1 cellular context compared by ENCODE assay signal in the genomic region with DNA sequence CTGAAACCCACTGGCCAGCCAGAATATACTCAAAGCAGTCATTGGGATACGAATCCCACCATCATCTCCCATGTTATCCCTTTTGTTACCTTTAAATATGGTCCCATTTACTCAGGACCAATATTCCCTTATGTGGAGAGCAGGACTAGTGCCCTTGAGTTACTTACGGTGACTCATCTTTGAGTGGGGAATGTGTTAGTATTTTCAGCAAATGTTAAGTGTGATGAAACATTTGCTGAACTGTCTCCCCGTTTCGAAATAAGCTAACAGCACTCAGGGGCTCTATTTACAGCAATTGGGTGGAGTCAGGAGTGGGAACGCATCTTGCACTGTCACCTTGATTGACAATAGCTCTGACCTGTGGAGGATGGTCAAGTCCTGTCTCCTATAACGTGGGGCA.
TF ChIP-seq lines count a peak whose summit lies in the region.

No MANE protein-coding gene starts in this region.

TF ChIP-seq in K562, 482 proteins besides CTCF, POLR2A, EP300 and RAD21 (continued from another document and continues in another):
- TF ChIP-seq, protein P1, sequence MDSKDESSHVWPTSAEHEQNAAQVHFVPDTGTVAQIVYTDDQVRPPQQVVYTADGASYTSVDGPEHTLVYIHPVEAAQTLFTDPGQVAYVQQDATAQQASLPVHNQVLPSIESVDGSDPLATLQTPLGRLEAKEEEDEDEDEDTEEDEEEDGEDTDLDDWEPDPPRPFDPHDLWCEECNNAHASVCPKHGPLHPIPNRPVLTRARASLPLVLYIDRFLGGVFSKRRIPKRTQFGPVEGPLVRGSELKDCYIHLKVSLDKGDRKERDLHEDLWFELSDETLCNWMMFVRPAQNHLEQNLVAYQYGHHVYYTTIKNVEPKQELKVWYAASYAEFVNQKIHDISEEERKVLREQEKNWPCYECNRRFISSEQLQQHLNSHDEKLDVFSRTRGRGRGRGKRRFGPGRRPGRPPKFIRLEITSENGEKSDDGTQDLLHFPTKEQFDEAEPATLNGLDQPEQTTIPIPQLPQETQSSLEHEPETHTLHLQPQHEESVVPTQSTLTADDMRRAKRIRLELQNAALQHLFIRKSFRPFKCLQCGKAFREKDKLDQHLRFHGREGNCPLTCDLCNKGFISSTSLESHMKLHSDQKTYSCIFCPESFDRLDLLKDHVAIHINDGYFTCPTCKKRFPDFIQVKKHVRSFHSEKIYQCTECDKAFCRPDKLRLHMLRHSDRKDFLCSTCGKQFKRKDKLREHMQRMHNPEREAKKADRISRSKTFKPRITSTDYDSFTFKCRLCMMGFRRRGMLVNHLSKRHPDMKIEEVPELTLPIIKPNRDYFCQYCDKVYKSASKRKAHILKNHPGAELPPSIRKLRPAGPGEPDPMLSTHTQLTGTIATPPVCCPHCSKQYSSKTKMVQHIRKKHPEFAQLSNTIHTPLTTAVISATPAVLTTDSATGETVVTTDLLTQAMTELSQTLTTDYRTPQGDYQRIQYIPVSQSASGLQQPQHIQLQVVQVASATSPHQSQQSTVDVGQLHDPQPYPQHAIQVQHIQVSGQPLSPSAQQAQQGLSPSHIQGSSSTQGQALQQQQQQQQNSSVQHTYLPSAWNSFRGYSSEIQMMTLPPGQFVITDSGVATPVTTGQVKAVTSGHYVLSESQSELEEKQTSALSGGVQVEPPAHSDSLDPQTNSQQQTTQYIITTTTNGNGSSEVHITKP (IDR thresholded peaks at IDR 0.05; ENCODE audit: partially characterized antibody), result no peak
- TF ChIP-seq RBM17 (IDR thresholded peaks at IDR 0.05; ENCODE audit: borderline replicate concordance, low read depth, low read length), result no peak
- no peak for TF ChIP-seq TCF7L2 (IDR thresholded peaks at IDR 0.05; ENCODE audit: low read depth, low read length)
- TF ChIP-seq MTA1 (IDR thresholded peaks at IDR 0.05; ENCODE audit: borderline replicate concordance), result 0 out of 2 replicates have a peak, but pooled peaks have one; percentile 32
- TF ChIP-seq GTF2F1 (IDR thresholded peaks at IDR 0.05; ENCODE audit: low read depth, low read length), result no peak
- no peak for TF ChIP-seq ZNF583 (CRISPR knock-in tag; IDR thresholded peaks at IDR 0.05)
- no peak for TF ChIP-seq ZFP36 (IDR thresholded peaks at IDR 0.05; ENCODE audit: low read depth, low read length, partially characterized antibody)
- TF ChIP-seq C11orf30 (IDR thresholded peaks at IDR 0.05; ENCODE audit: low read depth), result peak; percentile 48; the same call in 1 of the 2 replicates
- peak; percentile 12; the same call in 1 of the 2 replicates for TF ChIP-seq ZBTB17 (CRISPR knock-in tag; IDR thresholded peaks at IDR 0.05)
- TF ChIP-seq ZNF75A (CRISPR knock-in tag; IDR thresholded peaks at IDR 0.05), result no peak
- no peak for TF ChIP-seq TFE3 (CRISPR knock-in tag; IDR thresholded peaks at IDR 0.05)
- no peak for TF ChIP-seq KLF1 (tag; IDR thresholded peaks at IDR 0.05)
- TF ChIP-seq ZNF121 (CRISPR knock-in tag; conservative IDR thresholded peaks at IDR 0.05), result no peak
- TF ChIP-seq U2AF2 (optimal IDR thresholded peaks at IDR 0.05; ENCODE audit: low read depth, low read length), result no peak
- no peak for TF ChIP-seq KAT2B (IDR thresholded peaks at IDR 0.05; ENCODE audit: low read depth, low read length)
- no peak for TF ChIP-seq ZBED1 (IDR thresholded peaks at IDR 0.05)
- TF ChIP-seq SMARCE1 (IDR thresholded peaks at IDR 0.05), result no peak
- TF ChIP-seq, protein P2, sequence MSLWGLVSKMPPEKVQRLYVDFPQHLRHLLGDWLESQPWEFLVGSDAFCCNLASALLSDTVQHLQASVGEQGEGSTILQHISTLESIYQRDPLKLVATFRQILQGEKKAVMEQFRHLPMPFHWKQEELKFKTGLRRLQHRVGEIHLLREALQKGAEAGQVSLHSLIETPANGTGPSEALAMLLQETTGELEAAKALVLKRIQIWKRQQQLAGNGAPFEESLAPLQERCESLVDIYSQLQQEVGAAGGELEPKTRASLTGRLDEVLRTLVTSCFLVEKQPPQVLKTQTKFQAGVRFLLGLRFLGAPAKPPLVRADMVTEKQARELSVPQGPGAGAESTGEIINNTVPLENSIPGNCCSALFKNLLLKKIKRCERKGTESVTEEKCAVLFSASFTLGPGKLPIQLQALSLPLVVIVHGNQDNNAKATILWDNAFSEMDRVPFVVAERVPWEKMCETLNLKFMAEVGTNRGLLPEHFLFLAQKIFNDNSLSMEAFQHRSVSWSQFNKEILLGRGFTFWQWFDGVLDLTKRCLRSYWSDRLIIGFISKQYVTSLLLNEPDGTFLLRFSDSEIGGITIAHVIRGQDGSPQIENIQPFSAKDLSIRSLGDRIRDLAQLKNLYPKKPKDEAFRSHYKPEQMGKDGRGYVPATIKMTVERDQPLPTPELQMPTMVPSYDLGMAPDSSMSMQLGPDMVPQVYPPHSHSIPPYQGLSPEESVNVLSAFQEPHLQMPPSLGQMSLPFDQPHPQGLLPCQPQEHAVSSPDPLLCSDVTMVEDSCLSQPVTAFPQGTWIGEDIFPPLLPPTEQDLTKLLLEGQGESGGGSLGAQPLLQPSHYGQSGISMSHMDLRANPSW (CRISPR knock-in tag; IDR thresholded peaks at IDR 0.05), result no peak
- TF ChIP-seq SIX5 (IDR thresholded peaks at IDR 0.05; ENCODE audit: borderline replicate concordance in 1 of 2, insufficient read depth in 1 of 2, low read depth in 1 of 2, low read length in 2 of 2), result no peak
- TF ChIP-seq PBX2 (CRISPR knock-in tag; IDR thresholded peaks at IDR 0.05; ENCODE audit: low read depth), result no peak
- TF ChIP-seq PBX2 (tag; conservative IDR thresholded peaks at IDR 0.05; ENCODE audit: low read depth), result peak; percentile 69
- TF ChIP-seq ZNF778 (CRISPR knock-in tag; IDR thresholded peaks at IDR 0.05), result no peak
- TF ChIP-seq BRCA1 (IDR thresholded peaks at IDR 0.05), result no peak
- TF ChIP-seq BRCA1 (CRISPR knock-in tag; IDR thresholded peaks at IDR 0.05), result no peak
- no peak for TF ChIP-seq FOXJ2 (tag; IDR thresholded peaks at IDR 0.05)
- TF ChIP-seq MGA (IDR thresholded peaks at IDR 0.05), result no peak
- TF ChIP-seq JUND (IDR thresholded peaks at IDR 0.05; ENCODE audit: borderline replicate concordance, low read depth, low read length), result peak; percentile 85
- no peak; the same call in 1 of the 3 replicates for TF ChIP-seq JUND (tag; IDR thresholded peaks at IDR 0.05; ENCODE audit: borderline replicate concordance, low read depth, low read length)
- no peak for TF ChIP-seq HDAC1 (IDR thresholded peaks at IDR 0.05)
